In genomic region chr2:231512222-231512621, GRCh38 we compare ENCODE assay signal across 15 cellular contexts. TPM values are rescaled to one million over a fixed set of nuclear protein-coding genes. Genes with fewer than 3 reads are reported as not detected.
DNase-seq lines count a peak whose midpoint lies in the region; ATAC-seq and TF ChIP-seq lines count a peak whose summit lies in the region.
"Had no signal": no experiment of that assay in that cellular context is flagged by ENCODE, and none has a peak within 500 bp of the region (broad histone marks: within the 10 kb centered on the region; RNA-seq: fewer than 3 reads in every experiment).

No MANE protein-coding gene starts in this region.

- no peak for DNase-seq in CD4-positive, alpha-beta T cell
- DNase-seq in LHCN-M2 (ENCODE audit: low read depth) = peak; percentile 20
- peak; percentile 49 for DNase-seq in brain microvascular endothelial cell
- no peak for DNase-seq in naive thymus-derived CD8-positive, alpha-beta T cell
- DNase-seq in DMS79 treated with DMSO at 0.1 percent for 48 hours (lab: John Stamatoyannopoulos, UW) = no peak
- DNase-seq in GM10266 (ENCODE audit: extremely low spot score) = no peak
- no peak for DNase-seq in left lobe of liver (ENCODE audit: low spot score)
- DNase-seq: activated effector memory CD4-positive, alpha-beta T cell treated with anti-CD3 and anti-CD28 coated beads, Interleukin-2, amount 50 U/mL, for 16 hours; Caco-2; Karpas-422; NCI-H345 had no signal

- no peaks in the 10 kb centered on the region for H3K9me3 Mint-ChIP-seq in CD4-positive, alpha-beta T cell
- no peaks in the 10 kb centered on the region for H3K9me3 Mint-ChIP-seq in naive thymus-derived CD8-positive, alpha-beta T cell

- no peak overlapping the region for H3K4me3 ChIP-seq in brain microvascular endothelial cell (ENCODE audit: low read depth, low read length)

- intact Hi-C loops in CD4-positive, alpha-beta T cell (cut with DNase I, micrococcal nuclease) = loop anchor here in 1 of 2 experiments (2.0 to 5.0 kb wide), 2 partner anchors 29 to 150 kb away; no protein-coding TSS in a partner anchor

- ATAC-seq in CD4-positive, alpha-beta T cell (ENCODE audit: poor library complexity) = no peak
- no peak for ATAC-seq in naive thymus-derived CD8-positive, alpha-beta T cell
- ATAC-seq in GM18873 (IDR thresholded peaks at IDR 0.05; ENCODE audit: low FRiP score, unreplicated experiment) (no peak), left lobe of liver (no peak)
- ATAC-seq: HCT116 had no signal

- POLR2A ChIA-PET in CD4-positive, alpha-beta T cell (lab: Charles Lee) = interaction anchor here (1.8 kb wide), 1 partner anchor 48 kb away, joined by 9 read pairs; the partner anchor contains the start of gene NCL
- POLR2A ChIA-PET in naive thymus-derived CD8-positive, alpha-beta T cell (lab: Charles Lee) = interaction anchor here (0.5 to 1.6 kb wide), 2 partner anchors 48 to 1877 kb away, joined by 4 to 9 read pairs; partner anchors contain the start of gene NCL

- no peaks in the 10 kb centered on the region for H3K9me3 ChIP-seq in CD4-positive, alpha-beta T cell (ENCODE audit: control insufficient read depth, low read length)
- H3K9me3 ChIP-seq: Caco-2 had no signal

- no peak for TF ChIP-seq CTCF in CD4-positive, alpha-beta T cell (IDR thresholded peaks at IDR 0.05)
- TF ChIP-seq CTCF in brain microvascular endothelial cell (IDR thresholded peaks at IDR 0.05; ENCODE audit: low read depth, low read length, missing control alignments) = no peak
- TF ChIP-seq CTCF in GM10266 (IDR thresholded peaks at IDR 0.05; ENCODE audit: control insufficient read depth, insufficient read depth, low read depth, missing control alignments) = no peak

- H3K27ac ChIP-seq in CD4-positive, alpha-beta T cell (ENCODE audit: low read depth, low read length) = no peak overlapping the region
- H3K27ac ChIP-seq in brain microvascular endothelial cell = no peak overlapping the region

- no peaks in the 10 kb centered on the region for H3K27me3 Mint-ChIP-seq in CD4-positive, alpha-beta T cell
- no peaks in the 10 kb centered on the region for H3K27me3 Mint-ChIP-seq in naive thymus-derived CD8-positive, alpha-beta T cell

- H3K27me3 ChIP-seq in CD4-positive, alpha-beta T cell (ENCODE audit: control insufficient read depth, insufficient read depth, low read length) = no peaks in the 10 kb centered on the region
- no peaks in the 10 kb centered on the region for H3K27me3 ChIP-seq in brain microvascular endothelial cell (replicated peaks)

- no peaks in the 10 kb centered on the region for H3K36me3 ChIP-seq in brain microvascular endothelial cell (replicated peaks)

- H3K36me3 Mint-ChIP-seq in CD4-positive, alpha-beta T cell (ENCODE audit: low read depth) = peaks cover 5% of the 10 kb centered on the region
- H3K36me3 Mint-ChIP-seq in naive thymus-derived CD8-positive, alpha-beta T cell = peaks cover 0 to 7% (median 3%) of the 10 kb centered on the region in 3 donors

- H3K4me1 Mint-ChIP-seq in CD4-positive, alpha-beta T cell (ENCODE audit: low read depth) = peaks cover 20% of the 10 kb centered on the region
- peaks cover 8 to 18% (median 15%) of the 10 kb centered on the region in 4 donors for H3K4me1 Mint-ChIP-seq in naive thymus-derived CD8-positive, alpha-beta T cell

- in situ Hi-C loops in brain microvascular endothelial cell (cut with HindIII; ENCODE audit: low pct_ligation_motif_present, low sequenced_read_pairs) = no loop called here

- CTCF ChIA-PET in CD4-positive, alpha-beta T cell (lab: Charles Lee) = interaction anchor here (1.4 to 2.2 kb wide), 2 partner anchors 30 to 89 kb away, joined by 6 to 7 read pairs; no protein-coding TSS in a partner anchor

- peak overlapping the region; percentile 51 for H3K4me3 Mint-ChIP-seq in CD4-positive, alpha-beta T cell
- peak overlapping the region in 4 of 10 donors; percentile 2 to 29 (median 24) for H3K4me3 Mint-ChIP-seq in naive thymus-derived CD8-positive, alpha-beta T cell

- H3K27ac Mint-ChIP-seq in CD4-positive, alpha-beta T cell = peak overlapping the region; percentile 94
- peak overlapping the region in 6 of 10 donors; percentile 28 to 74 (median 63) for H3K27ac Mint-ChIP-seq in naive thymus-derived CD8-positive, alpha-beta T cell

RNA-seq across cellular contexts. Expression of gene NMUR1, which starts 18.0 kb away (rescaled TPM):
- total RNA-seq in CD4-positive, alpha-beta T cell = under 1 TPM; 0.11 to 0.14 TPM
- not detected in 2 replicates for total RNA-seq in LHCN-M2 (2014; rRNA removed)
- not detected for polyA plus RNA-seq in LHCN-M2 (2012)
- total RNA-seq in naive thymus-derived CD8-positive, alpha-beta T cell = under 1 TPM in 1 of 2 experiments, not detected in 1; 0.10 TPM
- 1 to 10 TPM in 1 of 3 donors, under 1 TPM in 2; 0.07 to 3.7 (median 0.17) TPM for polyA plus RNA-seq in naive thymus-derived CD8-positive, alpha-beta T cell
- total RNA-seq in left lobe of liver = 0.30 TPM
- total RNA-seq: Caco-2, dermis microvascular lymphatic vessel endothelial cell, lung microvascular endothelial cell had no signal

RNA-seq across cellular contexts. Expression of gene NCL, which starts 47.9 kb away (rescaled TPM):
- total RNA-seq in CD4-positive, alpha-beta T cell = 100 to 1,000 TPM; 387 to 395 TPM
- total RNA-seq in LHCN-M2 (2014; rRNA removed) (154 and 228 TPM in 2 replicates), left lobe of liver (126 TPM)
- polyA plus RNA-seq in LHCN-M2 (2012) = 202 TPM
- total RNA-seq in naive thymus-derived CD8-positive, alpha-beta T cell = 100 to 1,000 TPM; 446 to 467 TPM
- 100 to 1,000 TPM; 370 to 590 (median 468) TPM for polyA plus RNA-seq in naive thymus-derived CD8-positive, alpha-beta T cell

Comparison
In these comparisons a context has a peak if more than half of its experiments do, and no peak if none do; other contexts are left out.
1. DNase-seq: peak in LHCN-M2 (single experiment) and brain microvascular endothelial cell (single experiment); none in CD4-positive, alpha-beta T cell (0 of 10), naive thymus-derived CD8-positive, alpha-beta T cell (0 of 10), DMS79 treated with DMSO at 0.1 percent for 48 hours (single experiment), GM10266 (single experiment) and left lobe of liver (single experiment).